In the genomic region with DNA sequence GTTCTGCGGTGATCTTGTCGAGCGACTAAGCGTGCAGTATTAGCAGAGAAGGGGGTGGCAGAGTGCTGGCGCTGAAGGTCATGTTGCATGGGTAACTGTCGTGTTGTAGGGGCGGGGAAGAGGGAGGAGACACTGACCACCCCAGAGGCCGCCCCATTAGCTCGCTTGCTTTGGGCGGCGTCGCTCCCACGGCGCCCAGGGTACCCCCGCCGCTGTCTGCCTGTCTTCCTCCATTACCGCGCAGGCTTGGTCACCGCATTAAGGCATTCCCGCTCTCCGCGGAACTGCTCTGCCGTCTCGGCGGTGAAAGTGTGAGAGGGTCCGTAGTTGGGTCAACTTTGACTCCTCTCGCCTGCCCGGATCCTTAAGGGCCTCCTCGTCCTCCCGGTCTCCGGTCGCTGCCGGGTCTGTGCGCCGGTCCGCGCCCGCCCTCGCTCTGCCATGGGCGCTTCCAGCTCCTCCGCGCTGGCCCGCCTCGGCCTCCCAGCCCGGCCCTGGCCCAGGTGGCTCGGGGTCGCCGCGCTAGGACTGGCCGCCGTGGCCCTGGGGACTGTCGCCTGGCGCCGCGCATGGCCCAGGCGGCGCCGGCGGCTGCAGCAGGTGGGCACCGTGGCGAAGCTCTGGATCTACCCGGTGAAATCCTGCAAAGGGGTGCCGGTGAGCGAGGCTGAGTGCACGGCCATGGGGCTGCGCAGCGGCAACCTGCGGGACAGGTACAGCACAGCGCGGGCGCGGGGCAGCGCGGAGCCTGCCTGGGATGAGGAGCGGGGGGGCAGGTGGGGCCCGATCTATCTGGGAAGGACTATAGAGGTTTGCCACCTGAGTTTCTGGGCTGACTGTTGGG, we compare ENCODE assay signal across 1 cellular context.
TF ChIP-seq lines count a peak whose summit lies in the region.

A gene (plus strand): TSS at position 232 of the 844 bp plus-strand sequence. CDS start 210 bp downstream, at position 442.

TF ChIP-seq in IMR-90, 13 proteins besides CTCF, POLR2A, EP300 and RAD21 (continued from another document):
- peak; percentile 71 for TF ChIP-seq BHLHE40 (IDR thresholded peaks at IDR 0.05; ENCODE audit: low read depth, low read length)
